Comparison of ENCODE assay signal across 20 cellular contexts in the genomic region with DNA sequence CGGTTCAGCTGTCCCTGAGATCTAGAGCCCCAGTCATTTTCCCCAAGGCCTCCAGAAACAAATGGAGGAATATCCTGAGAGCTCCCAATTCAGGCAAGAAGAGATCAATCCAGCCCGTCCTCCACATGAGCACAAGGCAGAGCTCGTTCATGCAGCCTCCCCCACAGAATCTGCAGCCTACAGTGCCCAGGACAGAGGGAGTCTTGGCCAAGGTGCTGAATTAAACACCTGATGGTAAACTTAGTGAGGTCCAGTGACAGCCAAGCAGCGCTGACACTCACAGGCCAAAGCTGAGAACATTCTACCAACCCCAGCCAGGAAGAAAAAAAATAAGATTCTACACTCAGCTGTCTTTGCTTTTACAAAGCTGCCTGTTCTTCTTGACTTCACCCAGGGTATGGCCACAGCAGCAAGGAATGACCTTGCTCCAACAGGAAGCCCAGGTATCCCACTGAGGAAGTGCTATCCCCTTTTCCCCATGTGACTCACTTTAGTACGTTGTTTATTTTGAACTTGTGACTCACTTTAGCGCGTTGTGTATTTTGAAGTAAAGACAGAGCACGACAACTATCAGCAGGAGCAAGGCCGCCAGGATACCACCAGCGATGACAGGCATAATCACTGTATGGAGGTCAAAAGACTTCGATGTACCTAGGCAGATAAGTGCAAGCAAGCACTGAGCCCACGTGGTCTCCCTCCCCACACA. TPM values are rescaled to one million over a fixed set of nuclear protein-coding genes. Genes with fewer than 3 reads are reported as not detected.
DNase-seq lines count a peak whose midpoint lies in the region; ATAC-seq and TF ChIP-seq lines count a peak whose summit lies in the region.
"Had no signal": no experiment of that assay in that cellular context is flagged by ENCODE, and none has a peak within 500 bp of the region (broad histone marks: within the 10 kb centered on the region; RNA-seq: fewer than 3 reads in every experiment).

No MANE protein-coding gene starts in this region.

- peak overlapping the region; percentile 2 for H3K27ac ChIP-seq in osteoblast (ENCODE audit: low read depth, low read length)

- H3K27me3 ChIP-seq in osteoblast (ENCODE audit: insufficient read depth, low read length) = no peaks in the 10 kb centered on the region

- peaks cover 49% of the 10 kb centered on the region for H3K4me1 ChIP-seq in osteoblast (ENCODE audit: insufficient read depth, low read length)
- H3K4me1 ChIP-seq: Caco-2 had no signal

- CTCF ChIA-PET in GM10248 (lab: Yijun Ruan, JAX) = no interaction called here

- H3K4me1 Mint-ChIP-seq in HFFc6 (ENCODE audit: low read depth) = peaks cover 62% of the 10 kb centered on the region

- POLR2A ChIA-PET in GM10248 (lab: Yijun Ruan, JAX) = no interaction called here

- H3K9me3 Mint-ChIP-seq in HFFc6 = no peaks in the 10 kb centered on the region
- H3K9me3 Mint-ChIP-seq: activated T-helper 2 cell treated with anti-CD3 and anti-CD28 coated beads, Interferon-gamma antibody, Interleukin-2, Interleukin-4, amounts not matched to agents 10 μg/mL and 5 μg/mL and 100 μg/mL, durations not matched to agents 14 hours and 24 hours and 36 hours had no signal

- H3K36me3 Mint-ChIP-seq in HFFc6 (ENCODE audit: low read depth) = peaks cover 37% of the 10 kb centered on the region

- no peaks in the 10 kb centered on the region for H4K20me1 ChIP-seq in osteoblast (ENCODE audit: insufficient read depth, low read length)

- TF ChIP-seq CTCF in HFFc6 (IDR thresholded peaks at IDR 0.05) (no peak), astrocyte of the spinal cord (IDR thresholded peaks at IDR 0.05; ENCODE audit: low read depth, low read length) (no peak), osteoblast (IDR thresholded peaks at IDR 0.05; ENCODE audit: extremely low read depth, low read depth, low read length) (no peak), GM10248 (IDR thresholded peaks at IDR 0.05; ENCODE audit: control extremely low read depth, extremely low read depth, low read depth, missing control alignments) (no peak)

- no peak overlapping the region for H3K4me2 ChIP-seq in osteoblast (ENCODE audit: insufficient read depth, low read length)

- peaks cover 8% of the 10 kb centered on the region for H3K36me3 ChIP-seq in osteoblast (ENCODE audit: insufficient read depth, low read length)

- no peak overlapping the region for H2AFZ ChIP-seq in osteoblast (ENCODE audit: low read length)

- H3K79me2 ChIP-seq in osteoblast (ENCODE audit: insufficient read depth, low read length) = no peaks in the 10 kb centered on the region

- no peak overlapping the region for H3K4me3 Mint-ChIP-seq in HFFc6
- H3K4me3 Mint-ChIP-seq: activated naive CD8-positive, alpha-beta T cell treated with anti-CD3 and anti-CD28 coated beads, Interleukin-2, amount 50 U/mL, for 24 hours; dendritic cell treated with granulocyte-macrophage colony-stimulating factor and Interleukin-4, amounts not matched to agents 40 ng/mL and 50 ng/mL, for 4 days; immature natural killer cell had no signal

- ATAC-seq in GM21619 (IDR thresholded peaks at IDR 0.05; ENCODE audit: unreplicated experiment) = no peak
- ATAC-seq: activated CD4-positive, CD25-positive, alpha-beta regulatory T cell treated with anti-CD3 and anti-CD28 coated beads, Interleukin-2, amount 50 U/mL, for 24 hours; activated naive CD8-positive, alpha-beta T cell treated with anti-CD3 and anti-CD28 coated beads, Interleukin-2, amount 50 U/mL, for 24 hours; left ventricle myocardium superior; right cardiac atrium had no signal

- in situ Hi-C loops in astrocyte of the spinal cord (cut with HindIII; ENCODE audit: low sequenced_read_pairs) = no loop called here

- peak overlapping the region; percentile 96 for H3K27ac Mint-ChIP-seq in HFFc6
- H3K27ac Mint-ChIP-seq: activated naive CD8-positive, alpha-beta T cell treated with anti-CD3 and anti-CD28 coated beads, Interleukin-2, amount 50 U/mL, for 24 hours; activated T-helper 2 cell treated with anti-CD3 and anti-CD28 coated beads, Interferon-gamma antibody, Interleukin-2, Interleukin-4, amounts not matched to agents 10 μg/mL and 5 μg/mL and 100 μg/mL, durations not matched to agents 14 hours and 24 hours and 36 hours; dendritic cell treated with granulocyte-macrophage colony-stimulating factor and Interleukin-4, amounts not matched to agents 40 ng/mL and 50 ng/mL, for 4 days; immature natural killer cell had no signal

- no peak overlapping the region for H3K4me3 ChIP-seq in astrocyte of the spinal cord (ENCODE audit: low read depth, low read length)
- no peak overlapping the region for H3K4me3 ChIP-seq in osteoblast (ENCODE audit: insufficient read depth, low read length)

- DNase-seq in DMS53 treated with DMSO at 0.1 percent for 48 hours (lab: John Stamatoyannopoulos, UW; ENCODE audit: unreplicated experiment) = peak; percentile 28
- DNase-seq in HFFc6 = no peak
- DNase-seq in astrocyte of the spinal cord (ENCODE audit: low read depth, low spot score) = peak; percentile 24
- DNase-seq in osteoblast (ENCODE audit: insufficient read length, low spot score, missing footprints) = no peak
- no peak for DNase-seq in GM10248 (ENCODE audit: extremely low spot score)
- DNase-seq in NCI-H2081 (lab: John Stamatoyannopoulos, UW) = no peak
- DNase-seq: activated naive CD8-positive, alpha-beta T cell treated with anti-CD3 and anti-CD28 coated beads, Interleukin-2, amount 50 U/mL, for 24 hours; Caco-2; immature natural killer cell; left ventricle myocardium superior; NCI-H1048; NCI-H2029; nucleus accumbens; right cardiac atrium; stimulated activated CD4-positive, alpha-beta T cell treated with anti-CD3 and anti-CD28 coated beads, Interleukin-15, amount 100 ng/mL, for 24 hours; T1000 had no signal

- no peaks in the 10 kb centered on the region; the same call in none of the 2 replicates for H3K27me3 Mint-ChIP-seq in HFFc6 (ENCODE audit: insufficient read depth)
- H3K27me3 Mint-ChIP-seq: activated naive CD8-positive, alpha-beta T cell treated with anti-CD3 and anti-CD28 coated beads, Interleukin-2, amount 50 U/mL, for 24 hours; dendritic cell treated with granulocyte-macrophage colony-stimulating factor and Interleukin-4, amounts not matched to agents 40 ng/mL and 50 ng/mL, for 4 days had no signal

- H3K9me3 ChIP-seq in osteoblast (ENCODE audit: low read depth, low read length) = no peaks in the 10 kb centered on the region
- H3K9me3 ChIP-seq: Caco-2 had no signal

RNA-seq across cellular contexts. Expression of a gene that starts 4.4 kb away (rescaled TPM):
- under 1 TPM; 0.34 to 0.60 (median 0.47) TPM for total RNA-seq in HFFc6 (2021; fragmentation: NEBNext Ultra II Directional; extraction: Animal tissue kit (Norgen Biotek cat#: 25700))
- total RNA-seq in osteoblast = 0.36 and 0.59 TPM in 2 replicates

RNA-seq across cellular contexts. Expression of a gene that starts 29.3 kb away (rescaled TPM):
- 1 to 10 TPM; 5.0 to 7.2 (median 6.3) TPM for total RNA-seq in HFFc6 (2021; fragmentation: NEBNext Ultra II Directional; extraction: Animal tissue kit (Norgen Biotek cat#: 25700))
- total RNA-seq in osteoblast = 1.8 and 4.4 TPM in 2 replicates

Comparison
In these comparisons a context has a peak if more than half of its experiments do, and no peak if none do; other contexts are left out.
1. DNase-seq: peak in DMS53 treated with DMSO at 0.1 percent for 48 hours (single experiment) and astrocyte of the spinal cord (single experiment); none in HFFc6 (single experiment), osteoblast (single experiment), GM10248 (single experiment) and NCI-H2081 (0 of 2).